In the genomic region with DNA sequence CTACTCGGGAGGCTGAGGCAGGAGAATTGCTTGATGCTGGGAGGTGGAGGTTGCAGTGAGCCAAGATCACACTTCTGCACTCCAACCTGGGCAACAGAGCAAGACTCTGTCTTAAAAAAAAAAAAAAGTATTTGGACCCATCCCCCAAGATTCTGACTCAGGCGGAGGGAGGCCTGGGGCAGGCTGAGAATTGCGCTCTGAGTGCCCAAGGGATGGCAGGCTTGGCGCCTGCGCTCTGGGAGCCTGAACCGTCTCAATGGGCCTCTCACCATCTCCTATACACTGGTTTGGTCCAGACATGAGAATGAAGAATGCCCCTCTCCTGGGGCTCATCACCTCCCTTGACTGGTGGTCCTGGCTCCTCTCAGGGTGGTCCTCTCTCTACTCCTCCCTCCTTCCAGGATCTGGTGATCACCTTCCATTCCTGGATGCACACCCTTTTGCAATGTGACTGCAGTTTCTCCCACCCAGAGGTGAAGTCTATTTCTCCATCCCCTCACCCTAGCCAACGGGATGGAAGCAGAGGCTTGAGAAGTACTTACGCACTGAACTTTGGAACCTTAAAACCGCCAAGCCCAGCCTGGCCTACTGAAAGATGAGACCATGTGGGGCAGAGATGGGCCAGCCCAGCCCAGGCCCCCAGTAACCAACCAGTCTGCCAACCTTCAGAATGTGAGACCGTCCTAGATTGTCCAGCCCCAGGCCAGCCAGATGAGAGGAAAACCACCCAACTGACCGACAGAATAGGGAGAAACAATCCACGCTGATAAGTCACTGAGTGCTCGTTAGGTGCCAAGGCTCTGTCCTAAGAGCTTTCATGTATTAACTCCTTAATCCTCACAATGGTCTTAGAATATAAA, we compare ENCODE assay signal across 26 cellular contexts. TPM values are rescaled to one million over a fixed set of nuclear protein-coding genes. Genes with fewer than 3 reads are reported as not detected.
DNase-seq lines count a peak whose midpoint lies in the region; ATAC-seq, FAIRE-seq and TF ChIP-seq lines count a peak whose summit lies in the region.
"Had no signal": no experiment of that assay in that cellular context is flagged by ENCODE, and none has a peak within 500 bp of the region (broad histone marks: within the 10 kb centered on the region; RNA-seq: fewer than 3 reads in every experiment).

No MANE protein-coding gene starts in this region.

- H4K8ac ChIP-seq in neuronal stem cell (ENCODE audit: low read depth, low read length): no peak overlapping the region

- H3K4me3 ChIP-seq in fibroblast of mammary gland (ENCODE audit: control insufficient read depth, low read depth, low read length): no peak overlapping the region
- H3K4me3 ChIP-seq in small intestine (ENCODE audit: low read depth in 1 of 2, low read length in 2 of 2): no peak overlapping the region
- H3K4me3 ChIP-seq in neuronal stem cell (ENCODE audit: low read length in 2 of 2): no peak overlapping the region
- H3K4me3 ChIP-seq: BLaER1, heart right ventricle, tibial nerve had no signal

- H3K14ac ChIP-seq in neuronal stem cell (ENCODE audit: low read length): no peak overlapping the region

- no peak for TF ChIP-seq CTCF in activated CD8-positive, alpha-beta T cell treated with anti-CD3 and anti-CD28 coated beads for 36 hours (IDR thresholded peaks at IDR 0.05)
- TF ChIP-seq CTCF in fibroblast of mammary gland (conservative IDR thresholded peaks at IDR 0.05; ENCODE audit: control insufficient read depth, insufficient read depth, low read depth, low read length): no peak

- H3K36me3 ChIP-seq in small intestine (ENCODE audit: control insufficient read depth in 2 of 2, insufficient read depth in 2 of 2, low read length in 2 of 2) (no peaks in the 10 kb centered on the region), neuronal stem cell (replicated peaks in 1 of 2; ENCODE audit: control insufficient read depth in 2 of 2, insufficient read depth in 2 of 2, low read length in 2 of 2) (peaks cover 19 to 46% of the 10 kb centered on the region in 2 donors)

- no peak overlapping the region for H3K9ac ChIP-seq in neuronal stem cell (ENCODE audit: low read depth, low read length, poor library complexity)
- H3K9ac ChIP-seq: BLaER1 had no signal

- H3K27me3 Mint-ChIP-seq in activated CD8-positive, alpha-beta T cell treated with anti-CD3 and anti-CD28 coated beads for 36 hours: no peaks in the 10 kb centered on the region
- no peaks in the 10 kb centered on the region for H3K27me3 Mint-ChIP-seq in activated CD8-positive, alpha-beta T cell treated with anti-CD3 and anti-CD28 coated beads, Interleukin-2, amount 10 ng/mL, durations not matched to agents 7 days and 5 days (ENCODE audit: low read depth)
- H3K27me3 Mint-ChIP-seq in activated T-helper 17 cell treated with anti-CD3 and anti-CD28 coated beads, Interleukin-2, amount 50 U/mL, for 72 hours: no peaks in the 10 kb centered on the region

- H3K36me3 Mint-ChIP-seq in activated CD8-positive, alpha-beta T cell treated with anti-CD3 and anti-CD28 coated beads for 36 hours (ENCODE audit: low read depth): peaks cover 29% of the 10 kb centered on the region
- peaks cover 24% of the 10 kb centered on the region for H3K36me3 Mint-ChIP-seq in activated CD8-positive, alpha-beta T cell treated with anti-CD3 and anti-CD28 coated beads, Interleukin-2, amount 10 ng/mL, durations not matched to agents 7 days and 5 days (ENCODE audit: low read depth)
- peaks cover 61% of the 10 kb centered on the region for H3K36me3 Mint-ChIP-seq in activated T-helper 17 cell treated with anti-CD3 and anti-CD28 coated beads, Interleukin-2, amount 50 U/mL, for 72 hours (ENCODE audit: low read depth)

- H3K4me1 ChIP-seq in small intestine (ENCODE audit: control insufficient read depth in 2 of 2, insufficient read depth in 1 of 2, low read depth in 1 of 2, low read length in 1 of 2): peaks cover 2% of the 10 kb centered on the region in 2 donors
- H3K4me1 ChIP-seq in neuronal stem cell (ENCODE audit: control insufficient read depth in 2 of 2, insufficient read depth in 1 of 2, low read depth in 1 of 2, low read length in 2 of 2): peaks cover 3 to 7% of the 10 kb centered on the region in 2 donors

- no peak overlapping the region for H2BK15ac ChIP-seq in neuronal stem cell (ENCODE audit: low read length)

- 64 to 72% (median 65%) methylated on average over 13 of the region's 13 CpGs for WGBS in small intestine, 3 donors
- no CpG with 5 or more reads among the region's 13 CpGs for WGBS in neuronal stem cell (ENCODE audit: extremely low coverage in 2 of 2, insufficient read length in 2 of 2, insufficient replicate concordance in 1 of 2), 2 donors

- no peak overlapping the region for H3K18ac ChIP-seq in neuronal stem cell (ENCODE audit: low read length)

- no peak overlapping the region for H3K4me3 Mint-ChIP-seq in activated CD8-positive, alpha-beta T cell treated with anti-CD3 and anti-CD28 coated beads for 36 hours
- H3K4me3 Mint-ChIP-seq in activated CD8-positive, alpha-beta T cell treated with anti-CD3 and anti-CD28 coated beads, Interleukin-2, amount 10 ng/mL, durations not matched to agents 7 days and 5 days: no peak overlapping the region
- no peak overlapping the region for H3K4me3 Mint-ChIP-seq in activated T-helper 17 cell treated with anti-CD3 and anti-CD28 coated beads, Interleukin-2, amount 50 U/mL, for 72 hours
- H3K4me3 Mint-ChIP-seq: T-helper 2 cell treated with Interferon-gamma antibody and Interleukin-4, amounts not matched to agents 5 μg/mL and 100 μg/mL, for 36 hours had no signal

- POLR2A ChIA-PET in activated CD8-positive, alpha-beta T cell treated with anti-CD3 and anti-CD28 coated beads for 36 hours (lab: Charles Lee): no interaction called here
- POLR2A ChIA-PET in activated CD8-positive, alpha-beta T cell treated with anti-CD3 and anti-CD28 coated beads, Interleukin-2, amount 10 ng/mL, durations not matched to agents 7 days and 5 days (lab: Charles Lee): no interaction called here

- no peaks in the 10 kb centered on the region for H3K9me3 Mint-ChIP-seq in activated CD8-positive, alpha-beta T cell treated with anti-CD3 and anti-CD28 coated beads for 36 hours
- H3K9me3 Mint-ChIP-seq in activated CD8-positive, alpha-beta T cell treated with anti-CD3 and anti-CD28 coated beads, Interleukin-2, amount 10 ng/mL, durations not matched to agents 7 days and 5 days (ENCODE audit: insufficient read depth): no peaks in the 10 kb centered on the region
- no peaks in the 10 kb centered on the region for H3K9me3 Mint-ChIP-seq in activated T-helper 17 cell treated with anti-CD3 and anti-CD28 coated beads, Interleukin-2, amount 50 U/mL, for 72 hours
- H3K9me3 Mint-ChIP-seq: T-helper 2 cell treated with Interferon-gamma antibody and Interleukin-4, amounts not matched to agents 5 μg/mL and 100 μg/mL, for 36 hours had no signal

- no peak overlapping the region for H2AFZ ChIP-seq in neuronal stem cell (ENCODE audit: low read length)

- H3K4ac ChIP-seq in neuronal stem cell (ENCODE audit: low read length): no peak overlapping the region

- H2BK5ac ChIP-seq in neuronal stem cell (ENCODE audit: low read length): no peak overlapping the region

- intact Hi-C loops in activated CD8-positive, alpha-beta T cell treated with anti-CD3 and anti-CD28 coated beads for 36 hours (cut with micrococcal nuclease): no loop called here

- no peak for FAIRE-seq in small intestine (lab: Jason Lieb, UNC)
- FAIRE-seq: A204.1, GM12892, islet of Langerhans had no signal

- H3K4me1 Mint-ChIP-seq in activated CD8-positive, alpha-beta T cell treated with anti-CD3 and anti-CD28 coated beads for 36 hours (ENCODE audit: low read depth): peaks cover 25% of the 10 kb centered on the region
- peaks cover 24% of the 10 kb centered on the region for H3K4me1 Mint-ChIP-seq in activated CD8-positive, alpha-beta T cell treated with anti-CD3 and anti-CD28 coated beads, Interleukin-2, amount 10 ng/mL, durations not matched to agents 7 days and 5 days (ENCODE audit: low read depth)
- H3K4me1 Mint-ChIP-seq in activated T-helper 17 cell treated with anti-CD3 and anti-CD28 coated beads, Interleukin-2, amount 50 U/mL, for 72 hours: peaks cover 19% of the 10 kb centered on the region

- H3K23ac ChIP-seq in neuronal stem cell (ENCODE audit: low read depth, low read length, poor library complexity): no peak overlapping the region

- ATAC-seq in activated CD8-positive, alpha-beta T cell treated with anti-CD3 and anti-CD28 coated beads for 36 hours: no peak
- ATAC-seq in activated CD8-positive, alpha-beta T cell treated with anti-CD3 and anti-CD28 coated beads, Interleukin-2, amount 10 ng/mL, durations not matched to agents 7 days and 5 days: no peak
- no peak for ATAC-seq in activated T-helper 17 cell treated with anti-CD3 and anti-CD28 coated beads, Interleukin-2, amount 50 U/mL, for 72 hours (replicated peaks)
- no peak for ATAC-seq in HG03095 (IDR thresholded peaks at IDR 0.05; ENCODE audit: unreplicated experiment)
- ATAC-seq: esophagus mucosa, heart right ventricle had no signal

- H3K27me3 ChIP-seq in small intestine (ENCODE audit: control insufficient read depth in 2 of 2, insufficient read depth in 2 of 2, low read length in 2 of 2) (no peaks in the 10 kb centered on the region), neuronal stem cell (ENCODE audit: control insufficient read depth in 3 of 3, insufficient read depth in 3 of 3, low read depth in 1 of 3, low read length in 3 of 3) (no peaks in the 10 kb centered on the region)
- H3K27me3 ChIP-seq: BLaER1, brain microvascular endothelial cell, heart right ventricle, tibial nerve had no signal

- H4K91ac ChIP-seq in neuronal stem cell (ENCODE audit: low read depth, low read length, poor library complexity): no peak overlapping the region

- CTCF ChIA-PET in activated CD8-positive, alpha-beta T cell treated with anti-CD3 and anti-CD28 coated beads for 36 hours (lab: Charles Lee): interaction anchor here (1.2 kb wide), 1 partner anchor 12 kb away, joined by 4 read pairs; no protein-coding TSS in a partner anchor
- CTCF ChIA-PET in activated CD8-positive, alpha-beta T cell treated with anti-CD3 and anti-CD28 coated beads, Interleukin-2, amount 10 ng/mL, durations not matched to agents 7 days and 5 days (lab: Charles Lee): interaction anchor here (1.2 kb wide), 1 partner anchor 13 kb away, joined by 3 read pairs; no protein-coding TSS in a partner anchor

- H3K9me3 ChIP-seq in small intestine (ENCODE audit: control insufficient read depth, low read depth) (no peaks in the 10 kb centered on the region), neuronal stem cell (replicated peaks in 1 of 2; ENCODE audit: control insufficient read depth in 2 of 2, insufficient read depth in 1 of 2, low read depth in 1 of 2, low read length in 2 of 2) (no peaks in the 10 kb centered on the region)
- H3K9me3 ChIP-seq: BLaER1, heart right ventricle, tibial nerve had no signal

- DNase-seq in activated CD8-positive, alpha-beta T cell treated with anti-CD3 and anti-CD28 coated beads for 36 hours: no peak
- no peak for DNase-seq in activated CD8-positive, alpha-beta T cell treated with anti-CD3 and anti-CD28 coated beads, Interleukin-2, amount 10 ng/mL, durations not matched to agents 7 days and 5 days
- DNase-seq in fibroblast of mammary gland (ENCODE audit: low read depth) (peak; percentile 42), small intestine (peak; percentile 31), DMS53 treated with DMSO at 0.1 percent for 48 hours (lab: John Stamatoyannopoulos, UW; ENCODE audit: unreplicated experiment) (no peak), neuronal stem cell (ENCODE audit: low spot score) (no peak)
- DNase-seq: activated CD4-positive, CD25-positive, alpha-beta regulatory T cell treated with anti-CD3 and anti-CD28 coated beads, Interleukin-2, amount 50 U/mL, for 72 hours; activated naive CD4-positive, alpha-beta T cell treated with Interleukin-2 at 50 U/mL for 16 hours; brain microvascular endothelial cell; GF-D8; HCEC 1CT; heart right ventricle; NCI-H1048; NCI-H2081 treated with DMSO at 0.1 percent for 48 hours; NCI-H524; SIG-M5 had no signal

- peaks cover 10% of the 10 kb centered on the region for H3K79me1 ChIP-seq in neuronal stem cell (ENCODE audit: low read depth, low read length)

- no peak overlapping the region for H2BK120ac ChIP-seq in neuronal stem cell (ENCODE audit: low read depth, low read length)

- peak overlapping the region; percentile 32 for H3K27ac Mint-ChIP-seq in activated CD8-positive, alpha-beta T cell treated with anti-CD3 and anti-CD28 coated beads for 36 hours
- no peak overlapping the region for H3K27ac Mint-ChIP-seq in activated CD8-positive, alpha-beta T cell treated with anti-CD3 and anti-CD28 coated beads, Interleukin-2, amount 10 ng/mL, durations not matched to agents 7 days and 5 days
- peak overlapping the region; percentile 82 for H3K27ac Mint-ChIP-seq in activated T-helper 17 cell treated with anti-CD3 and anti-CD28 coated beads, Interleukin-2, amount 50 U/mL, for 72 hours
- H3K27ac Mint-ChIP-seq: T-helper 2 cell treated with Interferon-gamma antibody and Interleukin-4, amounts not matched to agents 5 μg/mL and 100 μg/mL, for 36 hours had no signal

- no peak overlapping the region for H3K4me2 ChIP-seq in neuronal stem cell (ENCODE audit: insufficient read depth, low read length, poor library complexity, severe bottlenecking)
- H3K4me2 ChIP-seq: BLaER1 had no signal

- H3K27ac ChIP-seq in small intestine (ENCODE audit: low read depth in 1 of 2, low read length in 1 of 2) (no peak overlapping the region), neuronal stem cell (replicated peaks; ENCODE audit: low read length) (no peak overlapping the region)
- H3K27ac ChIP-seq: BLaER1, brain microvascular endothelial cell, heart right ventricle had no signal

- H2BK12ac ChIP-seq in neuronal stem cell (ENCODE audit: low read length): no peak overlapping the region

- H2AK5ac ChIP-seq in neuronal stem cell (ENCODE audit: low read depth, low read length): no peak overlapping the region

RNA-seq across cellular contexts. Expression of gene POLR3H, which starts 4.9 kb away (rescaled TPM):
- 10 to 100 TPM; 26.8 to 29.0 TPM for total RNA-seq in activated CD8-positive, alpha-beta T cell treated with anti-CD3 and anti-CD28 coated beads for 36 hours
- 10 to 100 TPM; 31.3 to 31.9 TPM for total RNA-seq in activated CD8-positive, alpha-beta T cell treated with anti-CD3 and anti-CD28 coated beads, Interleukin-2, amount 10 ng/mL, durations not matched to agents 7 days and 5 days
- 10 to 100 TPM; 19.5 to 58.2 TPM for total RNA-seq in activated T-helper 17 cell treated with anti-CD3 and anti-CD28 coated beads, Interleukin-2, amount 50 U/mL, for 72 hours
- polyA plus RNA-seq in small intestine: 10 to 100 TPM in 1 of 3 donors, 1 to 10 TPM in 2; 2.7 to 18.2 (median 7.8) TPM
- 16.8 TPM for polyA plus RNA-seq in neuronal stem cell (2013, experiment 1 of 2)
- polyA plus RNA-seq in neuronal stem cell (2013, experiment 2 of 2): 16.3 TPM

RNA-seq across cellular contexts. Expression of gene CSDC2, which starts 21.4 kb away (rescaled TPM):
- not detected for total RNA-seq in activated CD8-positive, alpha-beta T cell treated with anti-CD3 and anti-CD28 coated beads for 36 hours
- total RNA-seq in activated CD8-positive, alpha-beta T cell treated with anti-CD3 and anti-CD28 coated beads, Interleukin-2, amount 10 ng/mL, durations not matched to agents 7 days and 5 days: not detected
- total RNA-seq in activated T-helper 17 cell treated with anti-CD3 and anti-CD28 coated beads, Interleukin-2, amount 50 U/mL, for 72 hours: not detected
- 1 to 10 TPM in 2 of 3 donors, under 1 TPM in 1; 0.45 to 2.7 (median 2.1) TPM for polyA plus RNA-seq in small intestine
- polyA plus RNA-seq in neuronal stem cell (2013, experiment 1 of 2): 1.4 TPM
- 1.4 TPM for polyA plus RNA-seq in neuronal stem cell (2013, experiment 2 of 2)
- total RNA-seq: OCI-LY7 had no signal

RNA-seq across cellular contexts. Expression of gene PMM1, which starts 50.3 kb away (rescaled TPM):
- total RNA-seq in activated CD8-positive, alpha-beta T cell treated with anti-CD3 and anti-CD28 coated beads for 36 hours: 10 to 100 TPM; 29.8 to 29.9 TPM
- 10 to 100 TPM; 37.5 to 38.2 TPM for total RNA-seq in activated CD8-positive, alpha-beta T cell treated with anti-CD3 and anti-CD28 coated beads, Interleukin-2, amount 10 ng/mL, durations not matched to agents 7 days and 5 days
- total RNA-seq in activated T-helper 17 cell treated with anti-CD3 and anti-CD28 coated beads, Interleukin-2, amount 50 U/mL, for 72 hours: 10 to 100 TPM; 41.0 to 54.7 TPM
- 100 to 1,000 TPM in 2 of 3 donors, 10 to 100 TPM in 1; 45.5 to 125 (median 122) TPM for polyA plus RNA-seq in small intestine
- 13.7 TPM for polyA plus RNA-seq in neuronal stem cell (2013, experiment 1 of 2)
- 12.6 TPM for polyA plus RNA-seq in neuronal stem cell (2013, experiment 2 of 2)

Comparison
In these comparisons a context has a peak if more than half of its experiments do, and no peak if none do; other contexts are left out.
1. DNase-seq: peak in fibroblast of mammary gland (single experiment) and small intestine (single experiment); none in activated CD8-positive, alpha-beta T cell treated with anti-CD3 and anti-CD28 coated beads for 36 hours (single experiment), activated CD8-positive, alpha-beta T cell treated with anti-CD3 and anti-CD28 coated beads, Interleukin-2, amount 10 ng/mL, durations not matched to agents 7 days and 5 days (single experiment), DMS53 treated with DMSO at 0.1 percent for 48 hours (single experiment) and neuronal stem cell (single experiment).